ENCODE assay signal across 16 cellular contexts in genomic region chr2:101107246-101107645, GRCh38. TPM values are rescaled to one million over a fixed set of nuclear protein-coding genes. Genes with fewer than 3 reads are reported as not detected.
A peak's percentile ranks its signal among the peaks of the same experiment; 100 is the strongest.
DNase-seq lines count a peak whose midpoint lies in the region; ATAC-seq, FAIRE-seq and TF ChIP-seq lines count a peak whose summit lies in the region.
"Had no signal": no experiment of that assay in that cellular context is flagged by ENCODE, and none has a peak within 500 bp of the region (broad histone marks: within the 10 kb centered on the region; RNA-seq: fewer than 3 reads in every experiment).

No MANE protein-coding gene starts in this region.

- in situ Hi-C loops in HepG2 (cut with HindIII; ENCODE audit: extremely low pct_ligation_motif_present, low pct_unique_long_range_greater_than_20kb) (no loop called here), K562 (cut with MboI) (no loop called here)

- peaks cover 0 to 1% of the 10 kb centered on the region in 2 experiments; a peak in 1 of 5 replicates for H3K36me3 ChIP-seq in HepG2 (replicated peaks in 1 of 2; ENCODE audit: control insufficient read depth in 1 of 2, insufficient read depth in 2 of 2, low read length in 2 of 2)
- no peaks in the 10 kb centered on the region for H3K36me3 ChIP-seq in right lobe of liver
- no peaks in the 10 kb centered on the region for H3K36me3 ChIP-seq in K562 (ENCODE audit: control insufficient read depth, insufficient read depth, low read length)

- BruUV-seq in HepG2 (replicated peaks; lab: Mats Ljungman, UMichigan), result no TSS peak
- BruUV-seq in K562 (replicated peaks; lab: Mats Ljungman, UMichigan), result no TSS peak

- peaks cover 98% of the 10 kb centered on the region for H3K79me2 ChIP-seq in HepG2 (ENCODE audit: insufficient read depth, low read length)
- H3K79me2 ChIP-seq in K562 (ENCODE audit: control insufficient read depth, insufficient read depth, low read length), result no peaks in the 10 kb centered on the region

- intact Hi-C loops in HepG2 (cut with micrococcal nuclease; ENCODE audit: unreplicated experiment), result no loop called here
- intact Hi-C loops in right lobe of liver (cut with DNase I), result no loop called here
- intact Hi-C loops in K562 (cut with micrococcal nuclease), result no loop called here

- TF ChIP-seq EP300 in HepG2 (IDR thresholded peaks at IDR 0.05; ENCODE audit: low read depth in 2 of 2, low read length in 2 of 2) (no peak), HepG2 (CRISPR knock-in tag; IDR thresholded peaks at IDR 0.05; ENCODE audit: borderline replicate concordance) (no peak), K562 (IDR thresholded peaks at IDR 0.05; ENCODE audit: low read length) (no peak)

- no peak overlapping the region for H3K4me3 Mint-ChIP-seq in osteocyte (ENCODE audit: unreplicated experiment)
- H3K4me3 Mint-ChIP-seq: CD14-positive monocyte, HFFc6 had no signal

- H3K27ac ChIP-seq in HepG2 (ENCODE audit: extremely low read length, insufficient read depth, low read length) (peak overlapping the region; percentile 75), right lobe of liver (peak overlapping the region in 1 of 3 donors; percentile 44), K562 (ENCODE audit: extremely low read depth, low read depth, low read length) (no peak overlapping the region)
- H3K27ac ChIP-seq: KMS-11 had no signal

- TF ChIP-seq POLR2A in HepG2 (IDR thresholded peaks at IDR 0.05; ENCODE audit: insufficient read depth in 1 of 2, low read depth in 2 of 2, low read length in 2 of 2) (no peak), right lobe of liver (IDR thresholded peaks at IDR 0.05) (no peak), K562 (conservative IDR thresholded peaks at IDR 0.05) (no peak)

- TF ChIP-seq RAD21 in HepG2 (CRISPR knock-in tag; IDR thresholded peaks at IDR 0.05), result no peak
- no peak for TF ChIP-seq RAD21 in K562 (CRISPR knock-in tag; conservative IDR thresholded peaks at IDR 0.05 in 1 of 2, IDR thresholded peaks at IDR 0.05 in 1 of 2)

- WGBS in HepG2 (ENCODE audit: low lambda C conversion rate), result 86% methylated on average over 2 of the region's 2 CpGs
- 50% methylated on average over 2 of the region's 2 CpGs for WGBS in right lobe of liver (ENCODE audit: insufficient coverage, low coverage, low lambda C conversion rate, missing lambda C conversion rate)
- whole genome bisulfite sequencing in K562 (ENCODE audit: insufficient coverage, low coverage, missing lambda C conversion rate), result 0% methylated on average over 2 of the region's 2 CpGs

- H3K27me3 ChIP-seq in HepG2 (ENCODE audit: control insufficient read depth in 1 of 2, insufficient read depth in 2 of 2, low read length in 2 of 2) (no peaks in the 10 kb centered on the region), right lobe of liver (no peaks in the 10 kb centered on the region), K562 (ENCODE audit: control insufficient read depth in 2 of 2, insufficient read depth in 2 of 2, low read length in 2 of 2) (peaks cover 13 to 19% of the 10 kb centered on the region in 2 experiments)

- H3K4me1 ChIP-seq in HepG2 (ENCODE audit: insufficient read depth, low read length) (peaks cover 87% of the 10 kb centered on the region), right lobe of liver (peaks cover 0 to 47% (median 24%) of the 10 kb centered on the region in 4 donors), K562 (replicated peaks in 1 of 2; ENCODE audit: control insufficient read depth in 2 of 2, insufficient read depth in 2 of 2, low read length in 2 of 2) (no peaks in the 10 kb centered on the region)

- no peaks in the 10 kb centered on the region for H3K9me1 ChIP-seq in K562 (ENCODE audit: control insufficient read depth, insufficient read depth, low read length)

- DNase-seq in HepG2 (ENCODE audit: low spot score) (no peak), right lobe of liver (no peak), K562 (ENCODE audit: extremely low read depth in 1 of 4, low spot score in 3 of 4) (no peak), osteocyte (ENCODE audit: extremely low spot score, unreplicated experiment) (no peak), ureter (ENCODE audit: low spot score) (no peak)
- DNase-seq in activated naive CD4-positive, alpha-beta T cell treated with Interleukin-2 at 50 U/mL for 16 hours, result no peak
- DNase-seq: HFFc6, MV-4-11, NCI-H187 treated with DMSO at 0.1 percent for 48 hours, NCI-H524 treated with DMSO at 0.1 percent for 48 hours, RPMI8226 had no signal

- TF ChIP-seq CTCF in HepG2 (CRISPR knock-in tag; IDR thresholded peaks at IDR 0.05), result no peak
- no peak for TF ChIP-seq CTCF in right lobe of liver (IDR thresholded peaks at IDR 0.05)
- TF ChIP-seq CTCF in K562 (IDR thresholded peaks at IDR 0.05 in 2 of 3, conservative IDR thresholded peaks at IDR 0.05 in 1 of 3; ENCODE audit: insufficient read depth in 2 of 3, low read depth in 1 of 3, low read length in 3 of 3), result no peak
- TF ChIP-seq CTCF in osteocyte (IDR thresholded peaks at IDR 0.05), result no peak

- peak overlapping the region; percentile 61 for H3K4me2 ChIP-seq in HepG2 (ENCODE audit: low read depth, low read length)
- H3K4me2 ChIP-seq in K562 (ENCODE audit: insufficient read depth, low read length), result no peak overlapping the region
- H3K4me2 ChIP-seq: KMS-11 had no signal

- no peak for FAIRE-seq in HepG2 (lab: Jason Lieb, UNC)
- no peak for FAIRE-seq in K562 (lab: Jason Lieb, UNC)
- FAIRE-seq: G401.6, H54 had no signal

- POLR2A ChIA-PET in HepG2 (lab: Yijun Ruan, JAX), result interaction anchor here (1.0 to 2.0 kb wide), 3 partner anchors 13 to 42 kb away, joined by 4 to 8 read pairs (median 8); no protein-coding TSS in a partner anchor
- POLR2A ChIA-PET in K562 (lab: Yijun Ruan, JAX), result no interaction called here

- peaks cover 9% of the 10 kb centered on the region for H3K9me3 Mint-ChIP-seq in osteocyte (ENCODE audit: unreplicated experiment)

- no peaks in the 10 kb centered on the region for H3K9me3 ChIP-seq in HepG2 (ENCODE audit: low read length)
- no peaks in the 10 kb centered on the region for H3K9me3 ChIP-seq in right lobe of liver
- H3K9me3 ChIP-seq in K562 (replicated peaks; ENCODE audit: control insufficient read depth, insufficient read depth, low read depth, low read length), result peaks cover 3% of the 10 kb centered on the region; the same call in 1 of the 2 replicates

- H4K20me1 ChIP-seq in HepG2 (ENCODE audit: insufficient read depth, low read length) (peaks cover 37% of the 10 kb centered on the region), K562 (replicated peaks; ENCODE audit: control insufficient read depth, insufficient read depth, low read length) (0 out of 2 replicates have a peak, but pooled peaks cover 3% of the 10 kb centered on the region)

- H3K36me3 Mint-ChIP-seq in osteocyte (ENCODE audit: unreplicated experiment), result peaks cover 3% of the 10 kb centered on the region

- H3K4me1 Mint-ChIP-seq in osteocyte (ENCODE audit: unreplicated experiment), result peaks cover 55% of the 10 kb centered on the region

- H2AFZ ChIP-seq in HepG2 (ENCODE audit: low read length) (no peak overlapping the region), K562 (ENCODE audit: low read depth, low read length) (no peak overlapping the region)

- H3K4me3 ChIP-seq in HepG2 (replicated peaks in 1 of 3; ENCODE audit: insufficient read depth in 1 of 3, low read depth in 2 of 3, low read length in 3 of 3) (no peak overlapping the region), right lobe of liver (no peak overlapping the region), K562 (no peak overlapping the region)

- peak overlapping the region; percentile 8 for H3K27ac Mint-ChIP-seq in osteocyte (ENCODE audit: unreplicated experiment)
- H3K27ac Mint-ChIP-seq: CD14-positive monocyte, HFFc6 had no signal

- CTCF ChIA-PET in HepG2 (lab: Yijun Ruan, JAX; ENCODE audit: low intra/inter-chr PET ratio, low total read pairs) (no interaction called here), K562 (lab: Yijun Ruan, JAX; ENCODE audit: low intra/inter-chr PET ratio) (no interaction called here)

- H3K9ac ChIP-seq in HepG2 (ENCODE audit: insufficient read depth, low read depth, low read length) (peak overlapping the region; percentile 12), K562 (ENCODE audit: insufficient read depth in 1 of 2, low read depth in 2 of 2, low read length in 2 of 2) (no peak overlapping the region)
- H3K9ac ChIP-seq: KMS-11 had no signal

- ATAC-seq in HepG2 (no peak), right lobe of liver (no peak), K562 (no peak), HG03521 (IDR thresholded peaks at IDR 0.05; ENCODE audit: unreplicated experiment) (no peak)

- H3K27me3 Mint-ChIP-seq in osteocyte (ENCODE audit: unreplicated experiment), result no peaks in the 10 kb centered on the region

RNA-seq across cellular contexts. Expression of gene TBC1D8, which starts 43.9 kb away (rescaled TPM):
- total RNA-seq in HepG2 (2016; rRNA removed; fragmentation: Illumina TruSeq; extraction: Trizol), result 24.6 and 45.1 TPM in 2 replicates
- total RNA-seq in HepG2 (2016; cell fraction: cytosol; rRNA removed; fragmentation: Illumina TruSeq; extraction: Trizol; ENCODE audit: low read depth), result 19.7 and 20.1 TPM in 2 replicates
- total RNA-seq in HepG2 (2016; cell fraction: insoluble cytoplasmic fraction; rRNA removed; fragmentation: Illumina TruSeq; extraction: Trizol), result 24.0 and 41.1 TPM in 2 replicates
- 25.6 and 27.6 TPM in 2 replicates for total RNA-seq in HepG2 (2016; cell fraction: membrane; rRNA removed; fragmentation: Illumina TruSeq; extraction: Trizol)
- 65.7 and 82.2 TPM in 2 replicates for total RNA-seq in HepG2 (2016; cell fraction: nucleus; rRNA removed; fragmentation: Illumina TruSeq; extraction: Trizol)
- polyA plus RNA-seq in HepG2 (2011; rRNA removed), result 95.4 and 109 TPM in 2 replicates
- polyA plus RNA-seq in HepG2 (2011; cell fraction: cytosol; rRNA removed), result 29.9 and 31.1 TPM in 2 replicates
- polyA plus RNA-seq in HepG2 (2011; cell fraction: nucleus; rRNA removed), result 436 and 543 TPM in 2 replicates
- polyA plus RNA-seq in HepG2 (2012), result 48.7 and 51.7 TPM in 2 replicates
- polyA plus RNA-seq in HepG2 (2016; cell fraction: cytosol; fragmentation: Illumina TruSeq; extraction: Trizol; ENCODE audit: low read depth), result 3.0 and 3.1 TPM in 2 replicates
- 19.9 and 22.5 TPM in 2 replicates for polyA plus RNA-seq in HepG2 (2016; cell fraction: insoluble cytoplasmic fraction; fragmentation: Illumina TruSeq; extraction: Trizol; ENCODE audit: low read depth)
- 8.5 and 9.7 TPM in 2 replicates for polyA plus RNA-seq in HepG2 (2016; cell fraction: membrane; fragmentation: Illumina TruSeq; extraction: Trizol; ENCODE audit: low read depth)
- 164 and 165 TPM in 2 replicates for polyA plus RNA-seq in HepG2 (2016; cell fraction: nucleus; fragmentation: Illumina TruSeq; extraction: Trizol; ENCODE audit: insufficient read depth, low read depth)
- polyA minus RNA-seq in HepG2 (2011; rRNA and poly(A)+ RNA removed; ENCODE audit: low replicate concordance), result 49.0 and 185 TPM in 2 replicates
- polyA minus RNA-seq in HepG2 (2011; cell fraction: cytosol; rRNA and poly(A)+ RNA removed), result 17.5 and 18.1 TPM in 2 replicates
- polyA minus RNA-seq in HepG2 (2011; cell fraction: nucleus; rRNA and poly(A)+ RNA removed), result 201 and 233 TPM in 2 replicates
- total RNA-seq in right lobe of liver, result 10 to 100 TPM; 17.3 to 31.2 (median 21.5) TPM
- total RNA-seq in K562 (2011; cell fraction: chromatin; rRNA removed; ENCODE audit: low replicate concordance), result 7.0 and 9.7 TPM in 2 replicates
- total RNA-seq in K562 (2011; cell fraction: nucleolus; rRNA removed), result 3.2 and 5.1 TPM in 2 replicates
- 4.7 and 5.7 TPM in 2 replicates for total RNA-seq in K562 (2011; cell fraction: nucleoplasm; rRNA removed)
- 0.91 and 1.7 TPM in 2 replicates for total RNA-seq in K562 (2014; rRNA removed)
- 0.80 and 1.3 TPM in 2 replicates for total RNA-seq in K562 (2014; rRNA removed; fragmentation: Illumina TruSeq; extraction: Trizol)
- 0.36 and 0.64 TPM in 2 replicates for total RNA-seq in K562 (2015; rRNA removed; fragmentation: Illumina TruSeq; extraction: Trizol)
- 1.3 and 1.4 TPM in 2 replicates for total RNA-seq in K562 (2021)
- polyA plus RNA-seq in K562 (2011; rRNA removed), result 0.82 and 1.4 TPM in 2 replicates
- polyA plus RNA-seq in K562 (2011; cell fraction: cytosol; rRNA removed), result 0.60 and 0.72 TPM in 2 replicates
- 4.6 and 5.6 TPM in 2 replicates for polyA plus RNA-seq in K562 (2011; cell fraction: nucleus; rRNA removed)
- 1.0 and 11.3 TPM in 2 replicates for polyA plus RNA-seq in K562 (2012)
- polyA plus RNA-seq in K562 (2014; fragmentation: Illumina TruSeq; extraction: Trizol), result 0.82 and 0.94 TPM in 2 replicates
- under 1 TPM; 0.41 to 0.70 TPM for polyA plus RNA-seq in K562 (2014; fragmentation: Nextera tagmentation; extraction: Ambion mirVana)
- polyA plus RNA-seq in K562 (2014; rRNA removed), result 1.2 and 1.3 TPM in 2 replicates
- 1.6 and 2.9 TPM in 2 replicates for polyA minus RNA-seq in K562 (2011; rRNA and poly(A)+ RNA removed)
- 1.6 TPM in 1 of 2 replicates, not detected in the other for polyA minus RNA-seq in K562 (2011; cell fraction: cytosol; rRNA and poly(A)+ RNA removed)
- 2.7 and 4.6 TPM in 2 replicates for polyA minus RNA-seq in K562 (2011; cell fraction: nucleus; rRNA and poly(A)+ RNA removed)
- 15.2 and 16.3 TPM in 2 replicates for total RNA-seq in osteocyte
- total RNA-seq in ureter, result 69.1 TPM
